In genomic region chr5:115419794-115420585, GRCh38 we compare ENCODE assay signal across 10 cellular contexts.
DNase-seq lines count a peak whose midpoint lies in the region; ATAC-seq and TF ChIP-seq lines count a peak whose summit lies in the region.
"Had no signal": no experiment of that assay in that cellular context is flagged by ENCODE, and none has a peak within 500 bp of the region (broad histone marks: within the 10 kb centered on the region; RNA-seq: fewer than 3 reads in every experiment).

No MANE protein-coding gene starts in this region.

- TF ChIP-seq CTCF in gastroesophageal sphincter (IDR thresholded peaks at IDR 0.05) (no peak), transverse colon (IDR thresholded peaks at IDR 0.05) (no peak), tibial artery (IDR thresholded peaks at IDR 0.05) (no peak)

- H3K4me1 ChIP-seq in gastroesophageal sphincter (peaks cover 10 to 52% (median 13%) of the 10 kb centered on the region in 3 donors), transverse colon (peaks cover 28 to 76% (median 42%) of the 10 kb centered on the region in 4 donors), tibial artery (peaks cover 0 to 39% (median 19%) of the 10 kb centered on the region in 4 donors)

- 30 to 43% methylated on average over 1 of the region's 1 CpG for WGBS in gastroesophageal sphincter (ENCODE audit: low coverage in 1 of 2), 2 donors
- WGBS in transverse colon (ENCODE audit: low coverage in 1 of 2), 2 donors, result 67 to 89% methylated on average over 1 of the region's 1 CpG

- peak; percentile 34 for DNase-seq in activated CD4-positive, alpha-beta T cell treated with anti-CD3 and anti-CD28 coated beads, Interleukin-2, amount 10 ng/mL, durations not matched to agents 24 days and 14 days
- DNase-seq in activated CD4-positive, alpha-beta T cell treated with anti-CD3 and anti-CD28 coated beads for 4 hours, result no peak
- DNase-seq in SW 1271 (lab: John Stamatoyannopoulos, UW), result peak; percentile 65 to 90
- no peak for DNase-seq in transverse colon
- DNase-seq in tibial artery, result no peak
- DNase-seq in DMS53 treated with DMSO at 0.1 percent for 48 hours (lab: John Stamatoyannopoulos, UW; ENCODE audit: unreplicated experiment), result no peak
- DNase-seq: NCI-H510A had no signal

- no peak overlapping the region for H3K27ac Mint-ChIP-seq in activated CD4-positive, alpha-beta T cell treated with anti-CD3 and anti-CD28 coated beads, Interleukin-2, amount 10 ng/mL, durations not matched to agents 24 days and 14 days
- H3K27ac Mint-ChIP-seq: neural progenitor cell had no signal

- no peak overlapping the region for H3K4me3 Mint-ChIP-seq in activated CD4-positive, alpha-beta T cell treated with anti-CD3 and anti-CD28 coated beads, Interleukin-2, amount 10 ng/mL, durations not matched to agents 24 days and 14 days
- H3K4me3 Mint-ChIP-seq: neural progenitor cell had no signal

- H3K9me3 ChIP-seq in gastroesophageal sphincter, result no peaks in the 10 kb centered on the region
- no peaks in the 10 kb centered on the region for H3K9me3 ChIP-seq in transverse colon
- no peaks in the 10 kb centered on the region for H3K9me3 ChIP-seq in tibial artery

- TF ChIP-seq POLR2A in gastroesophageal sphincter (IDR thresholded peaks at IDR 0.05) (no peak), transverse colon (IDR thresholded peaks at IDR 0.05) (no peak)

- H3K27me3 ChIP-seq in gastroesophageal sphincter, result no peaks in the 10 kb centered on the region
- no peaks in the 10 kb centered on the region for H3K27me3 ChIP-seq in transverse colon
- no peaks in the 10 kb centered on the region for H3K27me3 ChIP-seq in tibial artery
- H3K27me3 ChIP-seq: neural progenitor cell had no signal

- ATAC-seq in gastroesophageal sphincter (peak; percentile 79), HG03039 (IDR thresholded peaks at IDR 0.05; ENCODE audit: unreplicated experiment) (no peak)

- H3K4me1 Mint-ChIP-seq in activated CD4-positive, alpha-beta T cell treated with anti-CD3 and anti-CD28 coated beads, Interleukin-2, amount 10 ng/mL, durations not matched to agents 24 days and 14 days, result no peaks in the 10 kb centered on the region

- H3K27me3 Mint-ChIP-seq in activated CD4-positive, alpha-beta T cell treated with anti-CD3 and anti-CD28 coated beads, Interleukin-2, amount 10 ng/mL, durations not matched to agents 24 days and 14 days, result peaks cover 3% of the 10 kb centered on the region

- intact Hi-C loops in activated CD4-positive, alpha-beta T cell treated with anti-CD3 and anti-CD28 coated beads, Interleukin-2, amount 10 ng/mL, durations not matched to agents 24 days and 14 days (cut with micrococcal nuclease), result no loop called here
- intact Hi-C loops in transverse colon (cut with DNase I; ENCODE audit: low total_unique reads) (no loop called here), tibial artery (cut with DNase I; ENCODE audit: low total_unique reads) (no loop called here)

- no peaks in the 10 kb centered on the region for H3K9me3 Mint-ChIP-seq in activated CD4-positive, alpha-beta T cell treated with anti-CD3 and anti-CD28 coated beads, Interleukin-2, amount 10 ng/mL, durations not matched to agents 24 days and 14 days
- H3K9me3 Mint-ChIP-seq: neural progenitor cell had no signal

- peak overlapping the region in 1 of 4 donors; percentile 33 for H3K27ac ChIP-seq in gastroesophageal sphincter
- peak overlapping the region; percentile 10 to 87 (median 70) for H3K27ac ChIP-seq in transverse colon
- H3K27ac ChIP-seq in tibial artery, result no peak overlapping the region
- H3K27ac ChIP-seq: neural progenitor cell had no signal

- no peaks in the 10 kb centered on the region for H3K36me3 Mint-ChIP-seq in activated CD4-positive, alpha-beta T cell treated with anti-CD3 and anti-CD28 coated beads, Interleukin-2, amount 10 ng/mL, durations not matched to agents 24 days and 14 days (ENCODE audit: low read depth)
- H3K36me3 Mint-ChIP-seq: neural progenitor cell had no signal

- no peak overlapping the region for H3K4me3 ChIP-seq in gastroesophageal sphincter
- H3K4me3 ChIP-seq in transverse colon, result no peak overlapping the region
- no peak overlapping the region for H3K4me3 ChIP-seq in tibial artery
- H3K4me3 ChIP-seq: neural progenitor cell had no signal

- H3K36me3 ChIP-seq in gastroesophageal sphincter, result no peaks in the 10 kb centered on the region
- H3K36me3 ChIP-seq in transverse colon, result no peaks in the 10 kb centered on the region
- no peaks in the 10 kb centered on the region for H3K36me3 ChIP-seq in tibial artery
- H3K36me3 ChIP-seq: neural progenitor cell had no signal

- in situ Hi-C loops in transverse colon (cut with MboI; ENCODE audit: low pct_ligation_motif_present in 1 of 4, low pct_unique_long_range_greater_than_20kb in 1 of 4, low sequenced_read_pairs in 3 of 4), result no loop called here

- no peak for TF ChIP-seq EP300 in gastroesophageal sphincter (IDR thresholded peaks at IDR 0.05)
- no peak for TF ChIP-seq EP300 in transverse colon (IDR thresholded peaks at IDR 0.05; ENCODE audit: low read depth)

Comparison
In these comparisons a context has a peak if more than half of its experiments do, and no peak if none do; other contexts are left out.
1. DNase-seq: peak in activated CD4-positive, alpha-beta T cell treated with anti-CD3 and anti-CD28 coated beads, Interleukin-2, amount 10 ng/mL, durations not matched to agents 24 days and 14 days (single experiment) and SW 1271 (2 of 2); none in activated CD4-positive, alpha-beta T cell treated with anti-CD3 and anti-CD28 coated beads for 4 hours (0 of 2), transverse colon (single experiment), tibial artery (0 of 2) and DMS53 treated with DMSO at 0.1 percent for 48 hours (single experiment).
2. H3K27ac ChIP-seq: peak in transverse colon (4 of 4); none in tibial artery (0 of 2).